8 cellular contexts compared by ENCODE assay signal in genomic region chr19:56066152-56067023, GRCh38. TPM values are rescaled to one million over a fixed set of nuclear protein-coding genes. Genes with fewer than 3 reads are reported as not detected.
DNase-seq lines count a peak whose midpoint lies in the region; ATAC-seq and TF ChIP-seq lines count a peak whose summit lies in the region.

No MANE protein-coding gene starts in this region.

- ATAC-seq in DND-41 (ENCODE audit: insufficient read depth, low read depth) (peak; percentile 85), HG03108 (IDR thresholded peaks at IDR 0.05; ENCODE audit: unreplicated experiment) (no peak)

- H3K27ac ChIP-seq in DND-41 (ENCODE audit: low read length) (no peak overlapping the region), osteoblast (ENCODE audit: low read depth, low read length) (no peak overlapping the region), thyroid gland (no peak overlapping the region)

- peak overlapping the region in 1 of 2 experiments; percentile 51; a peak in 2 of 4 replicates for H3K4me3 ChIP-seq in DND-41 (ENCODE audit: low read depth in 1 of 2, low read length in 2 of 2)
- H3K4me3 ChIP-seq in foreskin fibroblast (ENCODE audit: low read depth in 1 of 2, low read length in 2 of 2): no peak overlapping the region
- H3K4me3 ChIP-seq in osteoblast (ENCODE audit: insufficient read depth, low read length): peak overlapping the region; percentile 48
- no peak overlapping the region for H3K4me3 ChIP-seq in thyroid gland (replicated peaks in 1 of 3)

- peak overlapping the region; percentile 54 for H3K4me3 Mint-ChIP-seq in activated T-helper 2 cell treated with anti-CD3 and anti-CD28 coated beads, Interferon-gamma antibody, Interleukin-2, Interleukin-4, amounts not matched to agents 10 μg/mL and 5 μg/mL and 100 μg/mL, durations not matched to agents 14 hours and 24 hours and 36 hours (ENCODE audit: low read depth)

- DNase-seq in DND-41: peak; percentile 65
- DNase-seq in HK-2 (ENCODE audit: unreplicated experiment): peak; percentile 76
- DNase-seq in OCI-M2 (lab: John Stamatoyannopoulos, UW; ENCODE audit: unreplicated experiment): peak; percentile 39
- peak; percentile 44 for DNase-seq in activated T-helper 2 cell treated with anti-CD3 and anti-CD28 coated beads, Interferon-gamma antibody, Interleukin-2, Interleukin-4, amounts not matched to agents 10 μg/mL and 5 μg/mL and 100 μg/mL, durations not matched to agents 14 hours and 24 hours and 36 hours (ENCODE audit: low spot score)
- peak; percentile 22 to 75 for DNase-seq in foreskin fibroblast
- peak; percentile 95 for DNase-seq in osteoblast (ENCODE audit: insufficient read length, low spot score, missing footprints)
- peak; percentile 65 to 74 for DNase-seq in thyroid gland

- H3K27me3 Mint-ChIP-seq in activated T-helper 2 cell treated with anti-CD3 and anti-CD28 coated beads, Interferon-gamma antibody, Interleukin-2, Interleukin-4, amounts not matched to agents 10 μg/mL and 5 μg/mL and 100 μg/mL, durations not matched to agents 14 hours and 24 hours and 36 hours (ENCODE audit: low read depth): no peaks in the 10 kb centered on the region

- no peaks in the 10 kb centered on the region for H3K9me3 ChIP-seq in DND-41 (ENCODE audit: insufficient read depth, low read length, severe bottlenecking)
- no peaks in the 10 kb centered on the region for H3K9me3 ChIP-seq in osteoblast (ENCODE audit: low read depth, low read length)
- H3K9me3 ChIP-seq in thyroid gland: no peaks in the 10 kb centered on the region

- H2AFZ ChIP-seq in DND-41 (ENCODE audit: low read depth, low read length) (peak overlapping the region; percentile 74), osteoblast (ENCODE audit: low read length) (peak overlapping the region; percentile 77)

- H3K4me1 ChIP-seq in DND-41 (ENCODE audit: insufficient read depth, low read length) (peaks cover 11% of the 10 kb centered on the region), osteoblast (ENCODE audit: insufficient read depth, low read length) (peaks cover 3% of the 10 kb centered on the region), thyroid gland (peaks cover 0 to 8% of the 10 kb centered on the region in 2 donors)

- 6 to 7% methylated on average over 24 of the region's 39 CpGs for WGBS in thyroid gland, 2 donors

- H3K27ac Mint-ChIP-seq in activated T-helper 2 cell treated with anti-CD3 and anti-CD28 coated beads, Interferon-gamma antibody, Interleukin-2, Interleukin-4, amounts not matched to agents 10 μg/mL and 5 μg/mL and 100 μg/mL, durations not matched to agents 14 hours and 24 hours and 36 hours: no peak overlapping the region

- no peaks in the 10 kb centered on the region for H4K20me1 ChIP-seq in DND-41 (ENCODE audit: insufficient read depth, low read length)
- H4K20me1 ChIP-seq in osteoblast (ENCODE audit: insufficient read depth, low read length): no peaks in the 10 kb centered on the region

- H3K36me3 ChIP-seq in DND-41 (ENCODE audit: insufficient read depth, low read length) (no peaks in the 10 kb centered on the region), osteoblast (ENCODE audit: insufficient read depth, low read length) (no peaks in the 10 kb centered on the region), thyroid gland (no peaks in the 10 kb centered on the region)

- H3K79me2 ChIP-seq in DND-41 (ENCODE audit: insufficient read depth, low read length) (no peaks in the 10 kb centered on the region), osteoblast (ENCODE audit: insufficient read depth, low read length) (no peaks in the 10 kb centered on the region)

- H3K36me3 Mint-ChIP-seq in activated T-helper 2 cell treated with anti-CD3 and anti-CD28 coated beads, Interferon-gamma antibody, Interleukin-2, Interleukin-4, amounts not matched to agents 10 μg/mL and 5 μg/mL and 100 μg/mL, durations not matched to agents 14 hours and 24 hours and 36 hours (ENCODE audit: low read depth): no peaks in the 10 kb centered on the region

- H3K9me3 Mint-ChIP-seq in activated T-helper 2 cell treated with anti-CD3 and anti-CD28 coated beads, Interferon-gamma antibody, Interleukin-2, Interleukin-4, amounts not matched to agents 10 μg/mL and 5 μg/mL and 100 μg/mL, durations not matched to agents 14 hours and 24 hours and 36 hours: no peaks in the 10 kb centered on the region

- no peak for TF ChIP-seq POLR2A in thyroid gland (IDR thresholded peaks at IDR 0.05)

- H3K4me1 Mint-ChIP-seq in activated T-helper 2 cell treated with anti-CD3 and anti-CD28 coated beads, Interferon-gamma antibody, Interleukin-2, Interleukin-4, amounts not matched to agents 10 μg/mL and 5 μg/mL and 100 μg/mL, durations not matched to agents 14 hours and 24 hours and 36 hours (ENCODE audit: low read depth): peaks cover 10% of the 10 kb centered on the region

- H3K9ac ChIP-seq in DND-41 (ENCODE audit: low read depth, low read length): no peak overlapping the region

- peak overlapping the region; percentile 72 for H3K4me2 ChIP-seq in DND-41 (ENCODE audit: insufficient read depth, low read length)
- H3K4me2 ChIP-seq in osteoblast (ENCODE audit: insufficient read depth, low read length): peak overlapping the region; percentile 75

- no peaks in the 10 kb centered on the region for H3K27me3 ChIP-seq in DND-41 (ENCODE audit: insufficient read depth, low read length, poor library complexity)
- H3K27me3 ChIP-seq in osteoblast (ENCODE audit: insufficient read depth, low read length): no peaks in the 10 kb centered on the region
- H3K27me3 ChIP-seq in thyroid gland: no peaks in the 10 kb centered on the region

- intact Hi-C loops in activated T-helper 2 cell treated with anti-CD3 and anti-CD28 coated beads, Interferon-gamma antibody, Interleukin-2, Interleukin-4, amounts not matched to agents 10 μg/mL and 5 μg/mL and 100 μg/mL, durations not matched to agents 14 hours and 24 hours and 36 hours (cut with micrococcal nuclease): loop anchor here (1.0 to 5.0 kb wide), 2 partner anchors 106 to 267 kb away; no protein-coding TSS in a partner anchor
- intact Hi-C loops in thyroid gland (cut with DNase I): loop anchor here (5.0 kb wide), 1 partner anchor 281 kb away; no protein-coding TSS in a partner anchor

- TF ChIP-seq CTCF in DND-41 (IDR thresholded peaks at IDR 0.05; ENCODE audit: borderline replicate concordance, extremely low read depth, low read length, poor library complexity, severe bottlenecking) (peak; percentile 95), foreskin fibroblast (IDR thresholded peaks at IDR 0.05; ENCODE audit: low read depth, low read length) (peak; percentile 83), osteoblast (IDR thresholded peaks at IDR 0.05; ENCODE audit: extremely low read depth, low read depth, low read length) (peak; percentile 82), thyroid gland (IDR thresholded peaks at IDR 0.05) (peak; percentile 67 to 91 (median 78))

RNA-seq across cellular contexts. Expression of gene ZNF787, which starts 54.7 kb away (rescaled TPM):
- 35.7 and 37.8 TPM in 2 replicates for total RNA-seq in activated T-helper 2 cell treated with anti-CD3 and anti-CD28 coated beads, Interferon-gamma antibody, Interleukin-2, Interleukin-4, amounts not matched to agents 10 μg/mL and 5 μg/mL and 100 μg/mL, durations not matched to agents 14 hours and 24 hours and 36 hours
- total RNA-seq in osteoblast: 23.6 and 27.5 TPM in 2 replicates
- 10 to 100 TPM in 3 of 4 donors, 1 to 10 TPM in 1; 7.8 to 21.3 (median 14.2) TPM for total RNA-seq in thyroid gland

Comparison
In these comparisons a context has a peak if more than half of its experiments do, and no peak if none do; other contexts are left out.
1. DNase-seq: peak in every context shown above with its lines; median percentile 95 in osteoblast; 76 in HK-2; 70 in thyroid gland; 65 in DND-41; 48 in foreskin fibroblast; 44 in activated T-helper 2 cell treated with anti-CD3 and anti-CD28 coated beads, Interferon-gamma antibody, Interleukin-2, Interleukin-4, amounts not matched to agents 10 μg/mL and 5 μg/mL and 100 μg/mL, durations not matched to agents 14 hours and 24 hours and 36 hours; 39 in OCI-M2.